1 cellular context compared by ENCODE assay signal in the genomic region with DNA sequence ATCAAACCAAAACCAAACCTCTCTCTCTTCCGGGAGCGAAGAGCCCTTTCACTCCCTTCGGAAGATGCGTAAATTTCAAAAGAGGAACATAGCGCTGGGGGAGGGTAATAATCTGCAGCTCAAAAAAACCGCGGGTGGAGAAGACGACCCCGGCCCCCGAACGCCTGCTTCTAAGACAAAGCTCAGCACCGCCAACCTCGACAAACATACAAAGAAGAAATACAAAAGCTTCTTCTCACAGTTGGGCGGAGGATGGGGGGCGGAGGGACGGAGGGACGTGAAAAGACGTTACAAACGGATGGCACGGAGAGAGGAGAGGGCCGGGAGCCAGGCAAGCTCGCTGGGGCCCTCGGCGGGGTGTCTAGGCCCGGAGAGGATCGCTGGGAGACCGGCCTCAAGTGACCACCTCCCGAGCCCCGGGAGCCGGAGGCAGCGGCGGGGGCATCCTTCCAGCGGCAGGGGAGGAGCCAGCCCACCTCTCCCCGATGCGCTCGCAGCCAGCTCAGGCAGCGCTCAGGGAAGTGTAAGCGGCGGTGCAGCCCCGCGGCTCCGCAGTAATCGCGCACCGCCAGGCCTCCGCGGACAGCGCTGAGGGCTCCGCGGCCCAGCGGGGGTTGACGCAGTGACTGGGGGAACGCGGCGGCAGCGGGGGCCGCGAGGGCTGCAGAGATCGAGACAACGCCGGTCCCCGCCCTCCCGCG.
A peak's percentile ranks its signal among the peaks of the same experiment; 100 is the strongest.
TF ChIP-seq lines count a peak whose summit lies in the region.

No MANE protein-coding gene starts in this region.

TF ChIP-seq in K562, 482 proteins besides CTCF, POLR2A, EP300 and RAD21 (continued from another document and continues in another):
- peak; percentile 34; the same call in 1 of the 2 replicates for TF ChIP-seq ARID1B (IDR thresholded peaks at IDR 0.05)
- no peak for TF ChIP-seq HDGF (IDR thresholded peaks at IDR 0.05)
- TF ChIP-seq ZBTB7A (IDR thresholded peaks at IDR 0.05; ENCODE audit: borderline replicate concordance, control insufficient read depth, low read depth, low read length): peak; percentile 49
- TF ChIP-seq SLC30A9 (CRISPR knock-in tag; IDR thresholded peaks at IDR 0.05): no peak
- TF ChIP-seq ZNF395 (CRISPR knock-in tag; IDR thresholded peaks at IDR 0.05): 0 out of 2 replicates have a peak, but pooled peaks have one; percentile 0
- TF ChIP-seq, protein P1, sequence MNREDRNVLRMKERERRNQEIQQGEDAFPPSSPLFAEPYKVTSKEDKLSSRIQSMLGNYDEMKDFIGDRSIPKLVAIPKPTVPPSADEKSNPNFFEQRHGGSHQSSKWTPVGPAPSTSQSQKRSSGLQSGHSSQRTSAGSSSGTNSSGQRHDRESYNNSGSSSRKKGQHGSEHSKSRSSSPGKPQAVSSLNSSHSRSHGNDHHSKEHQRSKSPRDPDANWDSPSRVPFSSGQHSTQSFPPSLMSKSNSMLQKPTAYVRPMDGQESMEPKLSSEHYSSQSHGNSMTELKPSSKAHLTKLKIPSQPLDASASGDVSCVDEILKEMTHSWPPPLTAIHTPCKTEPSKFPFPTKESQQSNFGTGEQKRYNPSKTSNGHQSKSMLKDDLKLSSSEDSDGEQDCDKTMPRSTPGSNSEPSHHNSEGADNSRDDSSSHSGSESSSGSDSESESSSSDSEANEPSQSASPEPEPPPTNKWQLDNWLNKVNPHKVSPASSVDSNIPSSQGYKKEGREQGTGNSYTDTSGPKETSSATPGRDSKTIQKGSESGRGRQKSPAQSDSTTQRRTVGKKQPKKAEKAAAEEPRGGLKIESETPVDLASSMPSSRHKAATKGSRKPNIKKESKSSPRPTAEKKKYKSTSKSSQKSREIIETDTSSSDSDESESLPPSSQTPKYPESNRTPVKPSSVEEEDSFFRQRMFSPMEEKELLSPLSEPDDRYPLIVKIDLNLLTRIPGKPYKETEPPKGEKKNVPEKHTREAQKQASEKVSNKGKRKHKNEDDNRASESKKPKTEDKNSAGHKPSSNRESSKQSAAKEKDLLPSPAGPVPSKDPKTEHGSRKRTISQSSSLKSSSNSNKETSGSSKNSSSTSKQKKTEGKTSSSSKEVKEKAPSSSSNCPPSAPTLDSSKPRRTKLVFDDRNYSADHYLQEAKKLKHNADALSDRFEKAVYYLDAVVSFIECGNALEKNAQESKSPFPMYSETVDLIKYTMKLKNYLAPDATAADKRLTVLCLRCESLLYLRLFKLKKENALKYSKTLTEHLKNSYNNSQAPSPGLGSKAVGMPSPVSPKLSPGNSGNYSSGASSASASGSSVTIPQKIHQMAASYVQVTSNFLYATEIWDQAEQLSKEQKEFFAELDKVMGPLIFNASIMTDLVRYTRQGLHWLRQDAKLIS (CRISPR knock-in tag; IDR thresholded peaks at IDR 0.05): no peak; the same call in 1 of the 2 replicates
- no peak for TF ChIP-seq ELF2 (CRISPR knock-in tag; IDR thresholded peaks at IDR 0.05)
- TF ChIP-seq, protein P2, sequence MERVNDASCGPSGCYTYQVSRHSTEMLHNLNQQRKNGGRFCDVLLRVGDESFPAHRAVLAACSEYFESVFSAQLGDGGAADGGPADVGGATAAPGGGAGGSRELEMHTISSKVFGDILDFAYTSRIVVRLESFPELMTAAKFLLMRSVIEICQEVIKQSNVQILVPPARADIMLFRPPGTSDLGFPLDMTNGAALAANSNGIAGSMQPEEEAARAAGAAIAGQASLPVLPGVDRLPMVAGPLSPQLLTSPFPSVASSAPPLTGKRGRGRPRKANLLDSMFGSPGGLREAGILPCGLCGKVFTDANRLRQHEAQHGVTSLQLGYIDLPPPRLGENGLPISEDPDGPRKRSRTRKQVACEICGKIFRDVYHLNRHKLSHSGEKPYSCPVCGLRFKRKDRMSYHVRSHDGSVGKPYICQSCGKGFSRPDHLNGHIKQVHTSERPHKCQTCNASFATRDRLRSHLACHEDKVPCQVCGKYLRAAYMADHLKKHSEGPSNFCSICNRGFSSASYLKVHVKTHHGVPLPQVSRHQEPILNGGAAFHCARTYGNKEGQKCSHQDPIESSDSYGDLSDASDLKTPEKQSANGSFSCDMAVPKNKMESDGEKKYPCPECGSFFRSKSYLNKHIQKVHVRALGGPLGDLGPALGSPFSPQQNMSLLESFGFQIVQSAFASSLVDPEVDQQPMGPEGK (CRISPR knock-in tag; IDR thresholded peaks at IDR 0.05; ENCODE audit: borderline replicate concordance): no peak
- TF ChIP-seq USF2 (CRISPR knock-in tag; IDR thresholded peaks at IDR 0.05): no peak
- TF ChIP-seq SP1 (CRISPR knock-in tag; IDR thresholded peaks at IDR 0.05): peak; percentile 64; the same call in 1 of the 2 replicates
- TF ChIP-seq CTBP1 (IDR thresholded peaks at IDR 0.05; ENCODE audit: borderline replicate concordance): no peak
- TF ChIP-seq ZNF785 (CRISPR knock-in tag; IDR thresholded peaks at IDR 0.05): no peak
- TF ChIP-seq RNF219 (CRISPR knock-in tag; IDR thresholded peaks at IDR 0.05): no peak
- no peak for TF ChIP-seq SAFB (IDR thresholded peaks at IDR 0.05; ENCODE audit: borderline replicate concordance, low read depth, low read length)
- TF ChIP-seq, protein P3, sequence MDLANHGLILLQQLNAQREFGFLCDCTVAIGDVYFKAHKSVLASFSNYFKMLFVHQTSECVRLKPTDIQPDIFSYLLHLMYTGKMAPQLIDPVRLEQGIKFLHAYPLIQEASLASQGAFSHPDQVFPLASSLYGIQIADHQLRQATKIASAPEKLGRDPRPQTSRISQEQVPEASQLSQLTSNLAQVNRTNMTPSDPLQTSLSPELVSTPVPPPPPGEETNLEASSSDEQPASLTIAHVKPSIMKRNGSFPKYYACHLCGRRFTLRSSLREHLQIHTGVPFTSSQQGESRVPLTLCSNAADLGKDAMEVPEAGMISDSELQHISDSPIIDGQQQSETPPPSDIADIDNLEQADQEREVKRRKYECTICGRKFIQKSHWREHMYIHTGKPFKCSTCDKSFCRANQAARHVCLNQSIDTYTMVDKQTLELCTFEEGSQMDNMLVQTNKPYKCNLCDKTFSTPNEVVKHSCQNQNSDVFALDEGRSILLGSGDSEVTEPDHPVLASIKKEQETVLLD (IDR thresholded peaks at IDR 0.05): peak; percentile 15; the same call in 1 of the 2 replicates
- TF ChIP-seq TCF7L2 (IDR thresholded peaks at IDR 0.05; ENCODE audit: low read depth, low read length): no peak
- TF ChIP-seq, protein P4, sequence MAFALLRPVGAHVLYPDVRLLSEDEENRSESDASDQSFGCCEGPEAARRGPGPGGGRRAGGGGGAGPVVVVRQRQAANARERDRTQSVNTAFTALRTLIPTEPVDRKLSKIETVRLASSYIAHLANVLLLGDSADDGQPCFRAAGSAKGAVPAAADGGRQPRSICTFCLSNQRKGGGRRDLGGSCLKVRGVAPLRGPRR (CRISPR knock-in tag; IDR thresholded peaks at IDR 0.05): no peak
- TF ChIP-seq NFIC (IDR thresholded peaks at IDR 0.05): 0 out of 2 replicates have a peak, but pooled peaks have one; percentile 17
- TF ChIP-seq ZKSCAN8 (CRISPR knock-in tag; IDR thresholded peaks at IDR 0.05): no peak
- 0 out of 4 replicates have a peak, but pooled peaks of 1 of the 2 experiments have one; percentile 2 for TF ChIP-seq KDM1A (IDR thresholded peaks at IDR 0.05)
- no peak for TF ChIP-seq ZNF398 (CRISPR knock-in tag; IDR thresholded peaks at IDR 0.05)
- no peak for TF ChIP-seq ETV6 (IDR thresholded peaks at IDR 0.05; ENCODE audit: borderline replicate concordance in 1 of 2, low read depth in 2 of 2, low read length in 1 of 2)
- no peak; the same call in 1 of the 2 replicates for TF ChIP-seq ETV6 (CRISPR knock-in tag; IDR thresholded peaks at IDR 0.05; ENCODE audit: borderline replicate concordance)
- TF ChIP-seq MYBL2 (IDR thresholded peaks at IDR 0.05; ENCODE audit: low read depth): 0 out of 2 replicates have a peak, but pooled peaks have one; percentile 28
- TF ChIP-seq MYBL2 (CRISPR knock-in tag; IDR thresholded peaks at IDR 0.05; ENCODE audit: borderline replicate concordance): no peak
- TF ChIP-seq ZNF586 (CRISPR knock-in tag; conservative IDR thresholded peaks at IDR 0.05): no peak
- no peak for TF ChIP-seq ZNF583 (CRISPR knock-in tag; IDR thresholded peaks at IDR 0.05)
- TF ChIP-seq ZKSCAN3 (CRISPR knock-in tag; IDR thresholded peaks at IDR 0.05): no peak
- peak; percentile 24; the same call in 1 of the 2 replicates for TF ChIP-seq CREM (IDR thresholded peaks at IDR 0.05; ENCODE audit: low read depth)
- TF ChIP-seq NFATC3 (IDR thresholded peaks at IDR 0.05): no peak
- no peak for TF ChIP-seq ZNF76 (CRISPR knock-in tag; IDR thresholded peaks at IDR 0.05; ENCODE audit: borderline replicate concordance)
- no peak for TF ChIP-seq TAF15 (IDR thresholded peaks at IDR 0.05; ENCODE audit: low read depth, low read length)
- TF ChIP-seq GTF2E2 (tag; IDR thresholded peaks at IDR 0.05): no peak
- no peak for TF ChIP-seq ZNF444 (CRISPR knock-in tag; IDR thresholded peaks at IDR 0.05)
- TF ChIP-seq SRSF1 (IDR thresholded peaks at IDR 0.05; ENCODE audit: low read depth, low read length): no peak
- no peak for TF ChIP-seq CEBPB (tag; IDR thresholded peaks at IDR 0.05)
- TF ChIP-seq, protein P5, sequence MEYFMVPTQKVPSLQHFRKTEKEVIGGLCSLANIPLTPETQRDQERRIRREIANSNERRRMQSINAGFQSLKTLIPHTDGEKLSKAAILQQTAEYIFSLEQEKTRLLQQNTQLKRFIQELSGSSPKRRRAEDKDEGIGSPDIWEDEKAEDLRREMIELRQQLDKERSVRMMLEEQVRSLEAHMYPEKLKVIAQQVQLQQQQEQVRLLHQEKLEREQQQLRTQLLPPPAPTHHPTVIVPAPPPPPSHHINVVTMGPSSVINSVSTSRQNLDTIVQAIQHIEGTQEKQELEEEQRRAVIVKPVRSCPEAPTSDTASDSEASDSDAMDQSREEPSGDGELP (CRISPR knock-in tag; IDR thresholded peaks at IDR 0.05; ENCODE audit: borderline replicate concordance): no peak
- TF ChIP-seq BRD9 (IDR thresholded peaks at IDR 0.05; ENCODE audit: low read depth, partially characterized antibody): peak; percentile 40
- TF ChIP-seq ZNF740 (CRISPR knock-in tag; IDR thresholded peaks at IDR 0.05): no peak
- no peak for TF ChIP-seq ZNF740 (tag; IDR thresholded peaks at IDR 0.05)
- no peak for TF ChIP-seq YY1 (IDR thresholded peaks at IDR 0.05; ENCODE audit: borderline replicate concordance in 1 of 3, control insufficient read depth in 1 of 3, extremely low read depth in 1 of 3, insufficient read depth in 3 of 3, insufficient read length in 1 of 3, insufficient replicate concordance in 2 of 3, low read depth in 1 of 3, low read length in 2 of 3)
- TF ChIP-seq SIN3B (IDR thresholded peaks at IDR 0.05; ENCODE audit: low read depth): no peak
- no peak for TF ChIP-seq ZNF217 (CRISPR knock-in tag; IDR thresholded peaks at IDR 0.05)
